9 cellular contexts compared by ENCODE assay signal in the genomic region with DNA sequence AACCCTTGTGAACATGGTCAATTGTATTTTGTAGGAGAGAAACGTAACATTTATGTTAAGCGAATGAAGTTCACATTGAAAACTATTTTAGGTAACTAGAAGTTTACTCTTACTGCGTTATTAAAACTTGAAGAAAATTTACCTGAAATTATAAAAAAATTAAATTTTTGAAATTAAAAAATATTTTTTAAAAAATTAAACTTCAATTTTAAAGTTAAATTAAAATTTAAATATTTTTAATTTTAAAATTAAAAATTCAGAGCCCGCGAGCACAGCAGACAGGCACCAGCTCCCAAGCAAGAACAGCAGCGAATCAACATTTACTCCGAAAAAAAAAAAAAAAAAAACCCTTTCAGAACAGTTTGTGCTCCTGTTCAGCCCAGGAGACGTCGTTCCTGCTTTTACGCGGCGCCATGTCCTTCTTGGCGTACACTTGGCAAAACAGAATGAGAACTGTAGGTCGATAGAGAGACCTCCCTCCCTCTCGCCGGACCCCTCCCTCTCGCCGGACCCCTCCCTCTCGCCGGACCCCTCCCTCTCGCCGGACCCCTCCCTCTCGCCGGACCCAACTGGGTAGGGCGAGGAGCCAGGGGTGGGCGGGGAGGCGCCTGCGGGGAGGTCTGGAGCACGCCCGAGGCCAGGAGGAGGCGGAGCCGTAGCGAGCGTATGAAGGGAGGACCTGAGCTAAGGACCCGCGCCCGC.
A peak's percentile ranks its signal among the peaks of the same experiment; 100 is the strongest.
DNase-seq lines count a peak whose midpoint lies in the region; ATAC-seq, FAIRE-seq and TF ChIP-seq lines count a peak whose summit lies in the region.
"Had no signal": no experiment of that assay in that cellular context is flagged by ENCODE, and none has a peak within 500 bp of the region (broad histone marks: within the 10 kb centered on the region; RNA-seq: fewer than 3 reads in every experiment).

No MANE protein-coding gene starts in this region.

- H3K27me3 ChIP-seq in right cardiac atrium (ENCODE audit: control insufficient read depth, insufficient read depth) (no peaks in the 10 kb centered on the region), spleen (replicated peaks in 1 of 7) (peaks cover 0 to 27% (median 0%) of the 10 kb centered on the region in 7 donors)

- H3K36me3 ChIP-seq in spleen: no peaks in the 10 kb centered on the region

- intact Hi-C loops in activated T-helper 1 cell treated with anti-CD3 and anti-CD28 coated beads, Interleukin-12 subunit alpha, Interleukin-12 subunit beta, Interleukin-2, Interleukin-4 antibody, amounts not matched to agents 30 ng/mL and 10 ng/mL and 1 ng/mL, durations not matched to agents 14 hours and 24 hours and 36 hours (cut with micrococcal nuclease): loop anchor here (5.0 kb wide), 2 partner anchors 677 to 1732 kb away; no protein-coding TSS in a partner anchor
- intact Hi-C loops in right cardiac atrium (cut with DNase I): loop anchor here in 1 of 4 donors (10.0 kb wide), 1 partner anchor 799 kb away; no protein-coding TSS in a partner anchor
- intact Hi-C loops in spleen (cut with DNase I; ENCODE audit: low total_unique reads): no loop called here
- intact Hi-C loops in activated T-helper 2 cell treated with anti-CD3 and anti-CD28 coated beads, Interferon-gamma antibody, Interleukin-2, Interleukin-4, amounts not matched to agents 10 μg/mL and 5 μg/mL and 100 μg/mL, durations not matched to agents 14 hours and 24 hours and 36 hours (cut with micrococcal nuclease): loop anchor here (5.0 to 10.0 kb wide), 4 partner anchors 357 to 679 kb away; no protein-coding TSS in a partner anchor

- no peaks in the 10 kb centered on the region for H3K9me3 ChIP-seq in right cardiac atrium (ENCODE audit: control insufficient read depth, low read length)
- peaks cover 0 to 12% (median 9%) of the 10 kb centered on the region in 8 donors for H3K9me3 ChIP-seq in spleen

- no peaks in the 10 kb centered on the region for H3K36me3 Mint-ChIP-seq in activated T-helper 1 cell treated with anti-CD3 and anti-CD28 coated beads, Interleukin-12 subunit alpha, Interleukin-12 subunit beta, Interleukin-2, Interleukin-4 antibody, amounts not matched to agents 30 ng/mL and 10 ng/mL and 1 ng/mL, durations not matched to agents 14 hours and 24 hours and 36 hours (ENCODE audit: low read depth)
- H3K36me3 Mint-ChIP-seq in activated T-helper 2 cell treated with anti-CD3 and anti-CD28 coated beads, Interferon-gamma antibody, Interleukin-2, Interleukin-4, amounts not matched to agents 10 μg/mL and 5 μg/mL and 100 μg/mL, durations not matched to agents 14 hours and 24 hours and 36 hours (ENCODE audit: low read depth): no peaks in the 10 kb centered on the region

- H3K27me3 Mint-ChIP-seq in activated T-helper 1 cell treated with anti-CD3 and anti-CD28 coated beads, Interleukin-12 subunit alpha, Interleukin-12 subunit beta, Interleukin-2, Interleukin-4 antibody, amounts not matched to agents 30 ng/mL and 10 ng/mL and 1 ng/mL, durations not matched to agents 14 hours and 24 hours and 36 hours (ENCODE audit: insufficient read depth): peaks cover 22% of the 10 kb centered on the region
- peaks cover 18% of the 10 kb centered on the region for H3K27me3 Mint-ChIP-seq in activated T-helper 2 cell treated with anti-CD3 and anti-CD28 coated beads, Interferon-gamma antibody, Interleukin-2, Interleukin-4, amounts not matched to agents 10 μg/mL and 5 μg/mL and 100 μg/mL, durations not matched to agents 14 hours and 24 hours and 36 hours (ENCODE audit: low read depth)

- FAIRE-seq in HTR-8/SVneo (lab: Jason Lieb, UNC): no peak
- no peak for FAIRE-seq in GM12892 (lab: Jason Lieb, UNC)

- peaks cover 7% of the 10 kb centered on the region for H3K9me3 Mint-ChIP-seq in activated T-helper 1 cell treated with anti-CD3 and anti-CD28 coated beads, Interleukin-12 subunit alpha, Interleukin-12 subunit beta, Interleukin-2, Interleukin-4 antibody, amounts not matched to agents 30 ng/mL and 10 ng/mL and 1 ng/mL, durations not matched to agents 14 hours and 24 hours and 36 hours
- H3K9me3 Mint-ChIP-seq in activated T-helper 2 cell treated with anti-CD3 and anti-CD28 coated beads, Interferon-gamma antibody, Interleukin-2, Interleukin-4, amounts not matched to agents 10 μg/mL and 5 μg/mL and 100 μg/mL, durations not matched to agents 14 hours and 24 hours and 36 hours: peaks cover 8% of the 10 kb centered on the region

- peak overlapping the region; percentile 16 for H3K4me3 Mint-ChIP-seq in activated T-helper 1 cell treated with anti-CD3 and anti-CD28 coated beads, Interleukin-12 subunit alpha, Interleukin-12 subunit beta, Interleukin-2, Interleukin-4 antibody, amounts not matched to agents 30 ng/mL and 10 ng/mL and 1 ng/mL, durations not matched to agents 14 hours and 24 hours and 36 hours
- H3K4me3 Mint-ChIP-seq in activated T-helper 2 cell treated with anti-CD3 and anti-CD28 coated beads, Interferon-gamma antibody, Interleukin-2, Interleukin-4, amounts not matched to agents 10 μg/mL and 5 μg/mL and 100 μg/mL, durations not matched to agents 14 hours and 24 hours and 36 hours (ENCODE audit: low read depth): no peak overlapping the region

- DNase-seq in DMS153 (lab: John Stamatoyannopoulos, UW) (peak; percentile 7), DMS153 treated with DMSO at 0.1 percent for 48 hours (lab: John Stamatoyannopoulos, UW; ENCODE audit: unreplicated experiment) (no peak), HTR-8/SVneo (ENCODE audit: insufficient read length, low spot score) (peak; percentile 28), right cardiac atrium (peak; percentile 81 to 95 (median 86)), spleen (peak; percentile 87), GM12892 (ENCODE audit: insufficient read length) (no peak)
- DNase-seq in activated T-helper 1 cell treated with anti-CD3 and anti-CD28 coated beads, Interleukin-12 subunit alpha, Interleukin-12 subunit beta, Interleukin-2, Interleukin-4 antibody, amounts not matched to agents 30 ng/mL and 10 ng/mL and 1 ng/mL, durations not matched to agents 14 hours and 24 hours and 36 hours (ENCODE audit: low spot score): no peak
- DNase-seq in activated T-helper 2 cell treated with anti-CD3 and anti-CD28 coated beads, Interferon-gamma antibody, Interleukin-2, Interleukin-4, amounts not matched to agents 10 μg/mL and 5 μg/mL and 100 μg/mL, durations not matched to agents 14 hours and 24 hours and 36 hours (ENCODE audit: low spot score): no peak

- no peaks in the 10 kb centered on the region for H3K4me1 ChIP-seq in right cardiac atrium (ENCODE audit: control insufficient read depth, insufficient read depth, low read length)
- H3K4me1 ChIP-seq in spleen: peaks cover 0 to 26% (median 2%) of the 10 kb centered on the region in 6 donors

- TF ChIP-seq POLR2A in spleen (IDR thresholded peaks at IDR 0.05): no peak
- no peak for TF ChIP-seq POLR2A in GM12892 (IDR thresholded peaks at IDR 0.05; ENCODE audit: low read depth, low read length)

- no peak overlapping the region for H3K27ac ChIP-seq in right cardiac atrium (ENCODE audit: low read length)
- H3K27ac ChIP-seq in spleen: peak overlapping the region in 3 of 8 donors; percentile 11 to 53 (median 33)
- H3K27ac ChIP-seq: 22Rv1 had no signal

- H3K27ac Mint-ChIP-seq in activated T-helper 1 cell treated with anti-CD3 and anti-CD28 coated beads, Interleukin-12 subunit alpha, Interleukin-12 subunit beta, Interleukin-2, Interleukin-4 antibody, amounts not matched to agents 30 ng/mL and 10 ng/mL and 1 ng/mL, durations not matched to agents 14 hours and 24 hours and 36 hours: no peak overlapping the region
- no peak overlapping the region for H3K27ac Mint-ChIP-seq in activated T-helper 2 cell treated with anti-CD3 and anti-CD28 coated beads, Interferon-gamma antibody, Interleukin-2, Interleukin-4, amounts not matched to agents 10 μg/mL and 5 μg/mL and 100 μg/mL, durations not matched to agents 14 hours and 24 hours and 36 hours

- ATAC-seq in right cardiac atrium: peak; percentile 74 to 94

- no peaks in the 10 kb centered on the region for H3K4me1 Mint-ChIP-seq in activated T-helper 1 cell treated with anti-CD3 and anti-CD28 coated beads, Interleukin-12 subunit alpha, Interleukin-12 subunit beta, Interleukin-2, Interleukin-4 antibody, amounts not matched to agents 30 ng/mL and 10 ng/mL and 1 ng/mL, durations not matched to agents 14 hours and 24 hours and 36 hours (ENCODE audit: low read depth)
- peaks cover 18% of the 10 kb centered on the region for H3K4me1 Mint-ChIP-seq in activated T-helper 2 cell treated with anti-CD3 and anti-CD28 coated beads, Interferon-gamma antibody, Interleukin-2, Interleukin-4, amounts not matched to agents 10 μg/mL and 5 μg/mL and 100 μg/mL, durations not matched to agents 14 hours and 24 hours and 36 hours (ENCODE audit: low read depth)

- H3K4me3 ChIP-seq in right cardiac atrium (ENCODE audit: low read length): peak overlapping the region; percentile 60
- H3K4me3 ChIP-seq in spleen: peak overlapping the region in 6 of 8 donors; percentile 12 to 65 (median 20)

- 13% methylated on average over 33 of the region's 37 CpGs for WGBS in right cardiac atrium
- 12 to 43% (median 16%) methylated on average over 27 to 36 of the region's 37 CpGs for WGBS in spleen, 5 donors

- no peak for TF ChIP-seq CTCF in spleen (IDR thresholded peaks at IDR 0.05 in 8 of 11, conservative IDR thresholded peaks at IDR 0.05 in 3 of 11)

Comparison
In these comparisons a context has a peak if more than half of its experiments do, and no peak if none do; other contexts are left out.
1. DNase-seq: peak in DMS153 (single experiment), HTR-8/SVneo (single experiment), right cardiac atrium (3 of 3) and spleen (single experiment); none in DMS153 treated with DMSO at 0.1 percent for 48 hours (single experiment), activated T-helper 1 cell treated with anti-CD3 and anti-CD28 coated beads, Interleukin-12 subunit alpha, Interleukin-12 subunit beta, Interleukin-2, Interleukin-4 antibody, amounts not matched to agents 30 ng/mL and 10 ng/mL and 1 ng/mL, durations not matched to agents 14 hours and 24 hours and 36 hours (single experiment), activated T-helper 2 cell treated with anti-CD3 and anti-CD28 coated beads, Interferon-gamma antibody, Interleukin-2, Interleukin-4, amounts not matched to agents 10 μg/mL and 5 μg/mL and 100 μg/mL, durations not matched to agents 14 hours and 24 hours and 36 hours (single experiment) and GM12892 (single experiment).